Comparison of ENCODE assay signal across 27 cellular contexts in the genomic region with DNA sequence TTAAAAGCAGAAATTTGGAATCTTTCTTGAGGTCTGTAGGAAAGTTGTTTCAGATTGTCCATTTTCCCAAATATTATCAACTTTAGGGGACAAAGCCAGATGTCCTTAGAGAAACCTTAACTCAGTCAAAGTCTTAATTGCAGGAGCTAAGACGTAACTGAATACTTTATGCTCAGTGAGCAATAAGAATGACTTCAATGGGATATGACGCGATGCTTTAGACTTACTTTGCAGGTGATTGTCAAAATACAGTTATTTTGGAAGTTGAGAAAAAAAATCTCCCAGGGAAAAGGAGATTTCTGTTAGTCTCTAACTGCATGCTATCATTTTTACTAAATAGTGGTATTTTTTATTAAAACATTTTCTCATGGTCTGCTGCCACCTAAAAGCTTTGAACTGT.
"Had no signal": no experiment of that assay in that cellular context is flagged by ENCODE, and none has a peak within 500 bp of the region (broad histone marks: within the 10 kb centered on the region; RNA-seq: fewer than 3 reads in every experiment).

No MANE protein-coding gene starts in this region.

- H3K27me3 ChIP-seq: colonic mucosa, dorsolateral prefrontal cortex, esophagus muscularis mucosa, esophagus squamous epithelium, foreskin keratinocyte, gastrocnemius medialis, gastroesophageal sphincter, heart left ventricle, heart right ventricle had no signal

- H3K27me3 Mint-ChIP-seq: dendritic cell treated with granulocyte-macrophage colony-stimulating factor and Interleukin-4, amounts not matched to agents 40 ng/mL and 50 ng/mL, for 4 days; effector memory CD8-positive, alpha-beta T cell had no signal

- ATAC-seq: effector memory CD8-positive, alpha-beta T cell; esophagus mucosa; foreskin keratinocyte; gastrocnemius medialis; gastroesophageal sphincter; heart left ventricle; heart right ventricle had no signal

- H3K27ac ChIP-seq: colonic mucosa, coronary artery, dorsolateral prefrontal cortex, epithelial cell of prostate, esophagus muscularis mucosa, esophagus squamous epithelium, foreskin keratinocyte, gastrocnemius medialis, gastroesophageal sphincter, heart left ventricle, heart right ventricle had no signal

- DNase-seq: colonic mucosa; cortex of kidney; dermis blood vessel endothelial cell; dorsolateral prefrontal cortex; effector CD4-positive, alpha-beta T cell; effector CD8-positive, alpha-beta T cell; effector memory CD4-positive, alpha-beta T cell; effector memory CD8-positive, alpha-beta T cell; endodermal cell; erythroblast; esophagus squamous epithelium; foreskin fibroblast; foreskin keratinocyte; foreskin melanocyte; gastrocnemius medialis; glutamatergic neuron; head of caudate nucleus; heart left ventricle; heart right ventricle had no signal

- H3K27ac Mint-ChIP-seq: dendritic cell treated with granulocyte-macrophage colony-stimulating factor and Interleukin-4, amounts not matched to agents 40 ng/mL and 50 ng/mL, for 4 days; effector memory CD8-positive, alpha-beta T cell; endodermal cell had no signal

- H3K36me3 ChIP-seq: colonic mucosa, esophagus muscularis mucosa, esophagus squamous epithelium, gastrocnemius medialis, gastroesophageal sphincter, heart left ventricle, heart right ventricle had no signal

- H3K9me3 ChIP-seq: colonic mucosa, esophagus muscularis mucosa, esophagus squamous epithelium, gastrocnemius medialis, gastroesophageal sphincter, heart left ventricle, heart right ventricle had no signal

- H3K9me3 Mint-ChIP-seq: endodermal cell had no signal

- H3K4me1 ChIP-seq: colonic mucosa, esophagus muscularis mucosa, esophagus squamous epithelium, foreskin keratinocyte, gastrocnemius medialis, gastroesophageal sphincter, heart left ventricle, heart right ventricle had no signal

- H3K4me3 Mint-ChIP-seq: dendritic cell treated with granulocyte-macrophage colony-stimulating factor and Interleukin-4, amounts not matched to agents 40 ng/mL and 50 ng/mL, for 4 days; effector memory CD8-positive, alpha-beta T cell; endodermal cell had no signal

- H3K4me3 ChIP-seq: colonic mucosa, coronary artery, dorsolateral prefrontal cortex, esophagus muscularis mucosa, esophagus squamous epithelium, gastrocnemius medialis, gastroesophageal sphincter, heart left ventricle, heart right ventricle had no signal

- FAIRE-seq: colon, frontal cortex had no signal
